17 cellular contexts compared by ENCODE assay signal in the genomic region with DNA sequence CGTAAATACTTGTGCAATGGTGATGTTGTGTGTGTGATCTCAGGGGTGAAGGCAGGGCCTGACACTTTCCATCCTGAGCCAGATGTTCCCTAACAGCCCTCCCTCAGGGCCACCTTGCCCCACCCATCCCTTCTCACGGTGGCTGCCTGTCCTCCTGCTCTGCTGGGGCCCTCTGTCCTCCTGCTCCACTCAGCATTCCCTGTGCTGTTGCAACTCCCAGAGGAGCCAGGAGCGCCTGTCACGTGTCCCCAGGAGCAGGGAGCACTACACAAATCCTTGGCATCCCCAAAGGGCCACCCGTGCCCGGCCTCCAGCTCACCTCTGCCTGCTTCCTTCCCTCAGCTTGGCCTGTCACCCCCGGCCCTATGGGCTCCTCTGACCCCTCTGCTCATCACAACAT. TPM values are rescaled to one million over a fixed set of nuclear protein-coding genes. Genes with fewer than 3 reads are reported as not detected.
DNase-seq lines count a peak whose midpoint lies in the region; ATAC-seq and TF ChIP-seq lines count a peak whose summit lies in the region.
"Had no signal": no experiment of that assay in that cellular context is flagged by ENCODE, and none has a peak within 500 bp of the region (broad histone marks: within the 10 kb centered on the region; RNA-seq: fewer than 3 reads in every experiment).

No MANE protein-coding gene starts in this region.

- no peaks in the 10 kb centered on the region for H3K27me3 Mint-ChIP-seq in activated naive CD8-positive, alpha-beta T cell
- H3K27me3 Mint-ChIP-seq in activated naive CD8-positive, alpha-beta T cell treated with anti-CD3 and anti-CD28 coated beads for 36 hours, result no peaks in the 10 kb centered on the region
- H3K27me3 Mint-ChIP-seq in brain, result no peaks in the 10 kb centered on the region

- no peaks in the 10 kb centered on the region; the same call in 1 of the 2 replicates for H3K36me3 ChIP-seq in iPS-20b (ENCODE audit: insufficient read depth, low read depth, low read length)
- H3K36me3 ChIP-seq in uterus, result no peaks in the 10 kb centered on the region
- no peaks in the 10 kb centered on the region for H3K36me3 ChIP-seq in gastroesophageal sphincter
- H3K36me3 ChIP-seq in aorta (ENCODE audit: control insufficient read depth in 1 of 2, insufficient read depth in 2 of 2, low read length in 1 of 2), result no peaks in the 10 kb centered on the region
- H3K36me3 ChIP-seq: colonic mucosa, esophagus squamous epithelium, Peyer's patch, prostate gland had no signal

- peak overlapping the region; percentile 5; the same call in 1 of the 2 replicates for H3K9ac ChIP-seq in iPS-20b (ENCODE audit: low read depth, low read length)

- no peak overlapping the region for H3K4me3 ChIP-seq in iPS-20b (ENCODE audit: low read length)
- no peak overlapping the region for H3K4me3 ChIP-seq in uterus
- no peak overlapping the region for H3K4me3 ChIP-seq in gastroesophageal sphincter
- H3K4me3 ChIP-seq in aorta (ENCODE audit: low read length in 2 of 2), result no peak overlapping the region
- H3K4me3 ChIP-seq: colonic mucosa, esophagus squamous epithelium, Peyer's patch, prostate gland had no signal

- H3K27ac ChIP-seq in iPS-20b (ENCODE audit: low read length), result no peak overlapping the region
- no peak overlapping the region for H3K27ac ChIP-seq in uterus
- H3K27ac ChIP-seq in gastroesophageal sphincter, result no peak overlapping the region
- H3K27ac ChIP-seq in aorta (ENCODE audit: low read depth in 1 of 2, low read length in 2 of 2), result no peak overlapping the region
- H3K27ac ChIP-seq: colonic mucosa, esophagus squamous epithelium, Peyer's patch, prostate gland had no signal

- H3K9me3 ChIP-seq in iPS-20b (ENCODE audit: insufficient read depth, low read depth, low read length) (no peaks in the 10 kb centered on the region), uterus (no peaks in the 10 kb centered on the region), gastroesophageal sphincter (no peaks in the 10 kb centered on the region), aorta (ENCODE audit: control insufficient read depth, low read length) (no peaks in the 10 kb centered on the region)
- H3K9me3 ChIP-seq: colonic mucosa, esophagus squamous epithelium, Peyer's patch, prostate gland had no signal

- peaks cover 4% of the 10 kb centered on the region for H3K4me1 Mint-ChIP-seq in activated naive CD8-positive, alpha-beta T cell (ENCODE audit: low read depth)
- no peaks in the 10 kb centered on the region for H3K4me1 Mint-ChIP-seq in activated naive CD8-positive, alpha-beta T cell treated with anti-CD3 and anti-CD28 coated beads for 36 hours
- H3K4me1 Mint-ChIP-seq in brain, result peaks cover 7% of the 10 kb centered on the region

- H3K4me3 Mint-ChIP-seq in activated naive CD8-positive, alpha-beta T cell, result no peak overlapping the region
- H3K4me3 Mint-ChIP-seq in activated naive CD8-positive, alpha-beta T cell treated with anti-CD3 and anti-CD28 coated beads for 36 hours, result no peak overlapping the region
- peak overlapping the region in 1 of 5 experiments; percentile 57 for H3K4me3 Mint-ChIP-seq in brain

- H3K4me1 ChIP-seq in iPS-20b (ENCODE audit: insufficient read depth, low read length) (peaks cover 14% of the 10 kb centered on the region; the same call in 1 of the 2 replicates), uterus (no peaks in the 10 kb centered on the region), gastroesophageal sphincter (no peaks in the 10 kb centered on the region), aorta (ENCODE audit: control insufficient read depth in 1 of 2, insufficient read depth in 2 of 2, low read length in 2 of 2) (no peaks in the 10 kb centered on the region)
- H3K4me1 ChIP-seq: colonic mucosa, esophagus squamous epithelium, Peyer's patch, prostate gland had no signal

- ATAC-seq in gastroesophageal sphincter (no peak), aorta (ENCODE audit: low FRiP score) (no peak)

- 89 to 90% methylated on average over 2 to 6 of the region's 7 CpGs for WGBS in gastroesophageal sphincter (ENCODE audit: low coverage in 1 of 2), 2 donors
- WGBS in aorta, 2 donors, result 92% methylated on average over 7 of the region's 7 CpGs

- intact Hi-C loops in uterus (cut with DNase I; ENCODE audit: low total_unique reads), result no loop called here
- intact Hi-C loops in aorta (cut with DNase I), result no loop called here

- TF ChIP-seq POLR2A in uterus (IDR thresholded peaks at IDR 0.05), result no peak
- TF ChIP-seq POLR2A in gastroesophageal sphincter (IDR thresholded peaks at IDR 0.05), result no peak

- H3K9me3 Mint-ChIP-seq in activated naive CD8-positive, alpha-beta T cell (ENCODE audit: low read depth), result no peaks in the 10 kb centered on the region
- H3K9me3 Mint-ChIP-seq in activated naive CD8-positive, alpha-beta T cell treated with anti-CD3 and anti-CD28 coated beads for 36 hours, result no peaks in the 10 kb centered on the region
- no peaks in the 10 kb centered on the region for H3K9me3 Mint-ChIP-seq in brain

- no peak for TF ChIP-seq EP300 in gastroesophageal sphincter (IDR thresholded peaks at IDR 0.05)

- no peaks in the 10 kb centered on the region for H3K36me3 Mint-ChIP-seq in activated naive CD8-positive, alpha-beta T cell
- H3K36me3 Mint-ChIP-seq in activated naive CD8-positive, alpha-beta T cell treated with anti-CD3 and anti-CD28 coated beads for 36 hours, result no peaks in the 10 kb centered on the region
- no peaks in the 10 kb centered on the region for H3K36me3 Mint-ChIP-seq in brain

- no peak for TF ChIP-seq CTCF in brain (conservative IDR thresholded peaks at IDR 0.05)
- no peak for TF ChIP-seq CTCF in uterus (IDR thresholded peaks at IDR 0.05)
- no peak for TF ChIP-seq CTCF in gastroesophageal sphincter (IDR thresholded peaks at IDR 0.05)

- H3K27me3 ChIP-seq in iPS-20b (ENCODE audit: insufficient read depth, low read length), result no peaks in the 10 kb centered on the region
- no peaks in the 10 kb centered on the region for H3K27me3 ChIP-seq in uterus
- peaks cover 4% of the 10 kb centered on the region for H3K27me3 ChIP-seq in gastroesophageal sphincter
- H3K27me3 ChIP-seq in aorta (ENCODE audit: control insufficient read depth in 1 of 2, insufficient read depth in 2 of 2, low read length in 1 of 2), result no peaks in the 10 kb centered on the region
- H3K27me3 ChIP-seq: colonic mucosa, Peyer's patch had no signal

- peak overlapping the region; percentile 64 for H3K27ac Mint-ChIP-seq in activated naive CD8-positive, alpha-beta T cell
- no peak overlapping the region for H3K27ac Mint-ChIP-seq in activated naive CD8-positive, alpha-beta T cell treated with anti-CD3 and anti-CD28 coated beads for 36 hours
- H3K27ac Mint-ChIP-seq in brain, result peak overlapping the region in 4 of 5 experiments; percentile 45 to 93 (median 74)

- DNase-seq in activated naive CD8-positive, alpha-beta T cell treated with anti-CD3 and anti-CD28 coated beads for 36 hours, result no peak
- DNase-seq in uterus (no peak), 8988T (no peak), aorta (no peak)
- DNase-seq: Calu3; colonic mucosa; esophagus squamous epithelium; GF-D8; NCI-H1694; NCI-H510A treated with DMSO at 0.1 percent for 48 hours; Peyer's patch; stimulated activated CD4-positive, alpha-beta T cell treated with anti-CD3 and anti-CD28 coated beads, Interleukin-15, amount 100 ng/mL, for 24 hours had no signal

RNA-seq across cellular contexts. Expression of a gene that starts 10.2 kb away (rescaled TPM):
- total RNA-seq in activated naive CD8-positive, alpha-beta T cell treated with anti-CD3 and anti-CD28 coated beads for 36 hours, result 100 to 1,000 TPM; 111 to 114 TPM
- 162 TPM for polyA plus RNA-seq in brain (ENCODE audit: insufficient read depth, low read depth, low replicate concordance)
- 100 to 1,000 TPM in 2 of 4 donors, 10 to 100 TPM in 2; 22.1 to 171 (median 100) TPM for total RNA-seq in uterus
- total RNA-seq in gastroesophageal sphincter, result 10 to 100 TPM; 70.3 to 90.3 (median 80.0) TPM
- 100 to 1,000 TPM; 144 to 167 TPM for total RNA-seq in aorta
- 100 to 1,000 TPM in 1 of 2 donors, 10 to 100 TPM in 1; 37.4 to 160 TPM for polyA plus RNA-seq in aorta

RNA-seq across cellular contexts. Expression of a gene that starts 54.6 kb away (rescaled TPM):
- total RNA-seq in activated naive CD8-positive, alpha-beta T cell treated with anti-CD3 and anti-CD28 coated beads for 36 hours, result 10 to 100 TPM; 18.2 to 20.0 TPM
- polyA plus RNA-seq in brain (ENCODE audit: insufficient read depth, low read depth, low replicate concordance) (97.3 TPM), aorta (10 to 100 TPM; 17.2 to 46.8 TPM)
- total RNA-seq in uterus (10 to 100 TPM; 31.7 to 70.4 (median 50.7) TPM), gastroesophageal sphincter (100 to 1,000 TPM in 1 of 4 donors, 10 to 100 TPM in 3; 52.0 to 108 (median 64.9) TPM), aorta (10 to 100 TPM; 96.3 to 96.9 TPM)
